19 cellular contexts compared by ENCODE assay signal in the genomic region with DNA sequence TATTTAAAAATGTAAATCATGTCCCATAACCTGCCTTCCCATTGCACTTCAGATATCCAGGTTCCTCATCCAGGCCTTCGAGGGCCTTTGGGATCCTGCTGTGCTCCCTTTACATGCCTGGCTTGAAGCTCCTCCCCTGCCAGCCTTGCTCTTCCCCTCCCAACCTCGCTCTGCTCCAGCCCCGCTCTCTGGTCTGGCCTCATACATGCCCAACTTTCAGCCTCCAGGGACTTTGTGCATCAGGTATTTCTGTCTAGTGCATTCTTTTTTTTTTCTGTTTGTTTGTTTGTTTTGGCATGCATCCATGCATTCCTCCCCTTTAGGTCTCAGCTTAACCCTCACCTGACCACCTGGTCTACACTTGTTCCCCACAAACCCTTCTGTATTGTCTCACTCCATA.
DNase-seq lines count a peak whose midpoint lies in the region; ATAC-seq, FAIRE-seq and TF ChIP-seq lines count a peak whose summit lies in the region.
"Had no signal": no experiment of that assay in that cellular context is flagged by ENCODE, and none has a peak within 500 bp of the region (broad histone marks: within the 10 kb centered on the region; RNA-seq: fewer than 3 reads in every experiment).

No MANE protein-coding gene starts in this region.

- TF ChIP-seq RAD21 in HepG2 (CRISPR knock-in tag; IDR thresholded peaks at IDR 0.05), result no peak

- peaks cover 11% of the 10 kb centered on the region for H3K4me1 ChIP-seq in HepG2 (ENCODE audit: insufficient read depth, low read length)
- H3K4me1 ChIP-seq: BE2C, SJCRH30 had no signal

- no peaks in the 10 kb centered on the region for H3K36me3 ChIP-seq in HepG2 (replicated peaks in 1 of 2; ENCODE audit: control insufficient read depth in 1 of 2, insufficient read depth in 2 of 2, low read length in 2 of 2)
- H3K36me3 ChIP-seq: BE2C, cardiac muscle cell, SJCRH30 had no signal

- no peak overlapping the region for H3K4me3 ChIP-seq in HepG2 (replicated peaks in 1 of 3; ENCODE audit: insufficient read depth in 1 of 3, low read depth in 2 of 3, low read length in 3 of 3)
- H3K4me3 ChIP-seq: cardiac muscle cell, dorsolateral prefrontal cortex, lung, SJCRH30 had no signal

- H3K27me3 ChIP-seq in HepG2 (ENCODE audit: control insufficient read depth in 1 of 2, insufficient read depth in 2 of 2, low read length in 2 of 2), result peaks cover 0 to 4% of the 10 kb centered on the region in 2 experiments; a peak in 2 of 5 replicates
- H3K27me3 ChIP-seq: cardiac muscle cell had no signal

- DNase-seq in DMS53 treated with DMSO at 0.1 percent for 48 hours (lab: John Stamatoyannopoulos, UW; ENCODE audit: unreplicated experiment), result peak; percentile 42
- peak; percentile 41 for DNase-seq in NCI-H1105 (lab: John Stamatoyannopoulos, UW)
- peak; percentile 62 for DNase-seq in NCI-H69 (lab: John Stamatoyannopoulos, UW)
- DNase-seq in HepG2 (ENCODE audit: low spot score), result no peak
- DNase-seq in activated CD8-positive, alpha-beta memory T cell treated with anti-CD3 and anti-CD28 coated beads, Interleukin-2, amount 50 U/mL, for 4 hours, result no peak
- DNase-seq: activated CD4-positive, CD25-positive, alpha-beta regulatory T cell; activated naive CD8-positive, alpha-beta T cell treated with anti-CD3 and anti-CD28 coated beads, Interleukin-2, amount 50 U/mL, for 24 hours; BE2C; dorsolateral prefrontal cortex; immature natural killer cell; Kasumi-1; naive thymus-derived CD8-positive, alpha-beta T cell; NCI-H1930; SJCRH30; T-helper 2 cell had no signal

- H3K27ac ChIP-seq in HepG2 (ENCODE audit: extremely low read length, insufficient read depth, low read length), result no peak overlapping the region
- H3K27ac ChIP-seq: cardiac muscle cell, dorsolateral prefrontal cortex, SJCRH30 had no signal

- in situ Hi-C loops in HepG2 (cut with HindIII; ENCODE audit: extremely low pct_ligation_motif_present, low pct_unique_long_range_greater_than_20kb), result no loop called here

- peak; percentile 38; the same call in 1 of the 3 replicates for ATAC-seq in HepG2
- no peak for ATAC-seq in HG02981 (IDR thresholded peaks at IDR 0.05; ENCODE audit: unreplicated experiment)
- ATAC-seq in HG03139 (IDR thresholded peaks at IDR 0.05; ENCODE audit: unreplicated experiment), result no peak
- ATAC-seq: activated naive CD8-positive, alpha-beta T cell treated with anti-CD3 and anti-CD28 coated beads, Interleukin-2, amount 50 U/mL, for 24 hours; naive thymus-derived CD8-positive, alpha-beta T cell had no signal

- BruUV-seq in HepG2 (replicated peaks; lab: Mats Ljungman, UMichigan), result no TSS peak

- no peak for FAIRE-seq in HepG2 (lab: Jason Lieb, UNC)

- no peak overlapping the region for H3K4me2 ChIP-seq in HepG2 (ENCODE audit: low read depth, low read length)

- H4K20me1 ChIP-seq in HepG2 (ENCODE audit: insufficient read depth, low read length), result no peaks in the 10 kb centered on the region

- intact Hi-C loops in HepG2 (cut with micrococcal nuclease; ENCODE audit: unreplicated experiment), result no loop called here

- H3K79me2 ChIP-seq in HepG2 (ENCODE audit: insufficient read depth, low read length), result no peaks in the 10 kb centered on the region

- CTCF ChIA-PET in HepG2 (lab: Yijun Ruan, JAX; ENCODE audit: low intra/inter-chr PET ratio, low total read pairs), result no interaction called here

- no peaks in the 10 kb centered on the region for H3K9me3 ChIP-seq in HepG2 (ENCODE audit: low read length)
- H3K9me3 ChIP-seq: BE2C, SJCRH30 had no signal

- POLR2A ChIA-PET in HepG2 (lab: Yijun Ruan, JAX), result no interaction called here

- WGBS in HepG2 (ENCODE audit: low lambda C conversion rate), result 4% methylated on average over 3 of the region's 3 CpGs

- TF ChIP-seq POLR2A in HepG2 (IDR thresholded peaks at IDR 0.05; ENCODE audit: insufficient read depth in 1 of 2, low read depth in 2 of 2, low read length in 2 of 2), result no peak

- TF ChIP-seq EP300 in HepG2 (IDR thresholded peaks at IDR 0.05; ENCODE audit: low read depth in 2 of 2, low read length in 2 of 2), result no peak
- TF ChIP-seq EP300 in HepG2 (CRISPR knock-in tag; IDR thresholded peaks at IDR 0.05; ENCODE audit: borderline replicate concordance), result no peak

- no peak overlapping the region for H2AFZ ChIP-seq in HepG2 (ENCODE audit: low read length)

- no peak for TF ChIP-seq CTCF in HepG2 (CRISPR knock-in tag; IDR thresholded peaks at IDR 0.05)

- H3K9ac ChIP-seq in HepG2 (ENCODE audit: insufficient read depth, low read depth, low read length), result no peak overlapping the region

TF ChIP-seq in HepG2, 621 proteins besides CTCF, POLR2A, EP300 and RAD21:
- peak; percentile 69 for TF ChIP-seq ZNF263 (CRISPR knock-in tag; IDR thresholded peaks at IDR 0.05)
- TF ChIP-seq, protein P1, sequence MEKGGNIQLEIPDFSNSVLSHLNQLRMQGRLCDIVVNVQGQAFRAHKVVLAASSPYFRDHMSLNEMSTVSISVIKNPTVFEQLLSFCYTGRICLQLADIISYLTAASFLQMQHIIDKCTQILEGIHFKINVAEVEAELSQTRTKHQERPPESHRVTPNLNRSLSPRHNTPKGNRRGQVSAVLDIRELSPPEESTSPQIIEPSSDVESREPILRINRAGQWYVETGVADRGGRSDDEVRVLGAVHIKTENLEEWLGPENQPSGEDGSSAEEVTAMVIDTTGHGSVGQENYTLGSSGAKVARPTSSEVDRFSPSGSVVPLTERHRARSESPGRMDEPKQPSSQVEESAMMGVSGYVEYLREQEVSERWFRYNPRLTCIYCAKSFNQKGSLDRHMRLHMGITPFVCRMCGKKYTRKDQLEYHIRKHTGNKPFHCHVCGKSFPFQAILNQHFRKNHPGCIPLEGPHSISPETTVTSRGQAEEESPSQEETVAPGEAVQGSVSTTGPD (CRISPR knock-in tag; IDR thresholded peaks at IDR 0.05), result no peak

Comparison
In these comparisons a context has a peak if more than half of its experiments do, and no peak if none do; other contexts are left out.
1. DNase-seq: peak in DMS53 treated with DMSO at 0.1 percent for 48 hours (single experiment), NCI-H1105 (single experiment) and NCI-H69 (single experiment); none in HepG2 (single experiment) and activated CD8-positive, alpha-beta memory T cell treated with anti-CD3 and anti-CD28 coated beads, Interleukin-2, amount 50 U/mL, for 4 hours (single experiment).